ENCODE assay signal across 20 cellular contexts in the genomic region with DNA sequence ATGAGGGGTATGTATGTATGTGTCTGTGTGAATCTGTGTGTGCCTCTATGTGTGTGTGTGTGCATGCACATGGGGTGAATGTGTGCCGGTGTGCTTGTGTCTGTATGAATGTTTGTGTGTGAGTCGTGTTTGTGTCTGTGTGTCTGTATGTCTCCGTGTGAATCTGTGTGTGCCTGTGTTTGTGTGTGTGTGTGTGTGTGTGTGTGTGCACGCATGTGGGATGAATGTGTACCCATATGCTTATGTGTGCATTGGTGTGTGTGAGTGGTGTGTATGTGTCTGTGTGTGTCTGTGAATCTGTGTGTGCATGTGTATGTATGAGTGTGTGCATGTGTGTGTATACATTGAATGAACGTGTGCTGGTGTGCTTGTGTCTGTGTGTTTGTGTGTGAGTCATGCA.
DNase-seq lines count a peak whose midpoint lies in the region; ATAC-seq, FAIRE-seq and TF ChIP-seq lines count a peak whose summit lies in the region.
"Had no signal": no experiment of that assay in that cellular context is flagged by ENCODE, and none has a peak within 500 bp of the region (broad histone marks: within the 10 kb centered on the region; RNA-seq: fewer than 3 reads in every experiment).

No MANE protein-coding gene starts in this region.

- H3K4me1 ChIP-seq in RWPE2 (ENCODE audit: insufficient read depth, poor library complexity, severe bottlenecking) (no peaks in the 10 kb centered on the region), H1 (replicated peaks in 1 of 4; ENCODE audit: control insufficient read depth in 3 of 4, insufficient read depth in 4 of 4, low read length in 3 of 4) (no peaks in the 10 kb centered on the region)
- H3K4me1 ChIP-seq: A549, Caco-2 had no signal

- no peak overlapping the region for H2BK20ac ChIP-seq in H1 (ENCODE audit: low read length)

- POLR2A ChIA-PET in HEK293T (lab: Yijun Ruan, JAX) (no interaction called here), H1 (lab: Charles Lee; ENCODE audit: partially characterized antibody) (no interaction called here)

- no peak overlapping the region for H4K5ac ChIP-seq in H1 (ENCODE audit: insufficient read length, low read depth, low read length)

- peak overlapping the region; percentile 42 for H3K56ac ChIP-seq in H1 (replicated peaks; ENCODE audit: insufficient read length, low read depth, low read length)

- no peaks in the 10 kb centered on the region for H3K79me1 ChIP-seq in H1 (ENCODE audit: low read depth, low read length)

- H3K4ac ChIP-seq in H1 (replicated peaks; ENCODE audit: insufficient read length, low read depth, low read length), result no peak overlapping the region

- H3K9ac ChIP-seq in H1 (replicated peaks in 1 of 4; ENCODE audit: extremely low read depth in 1 of 4, low read depth in 3 of 4, low read length in 3 of 4), result no peak overlapping the region
- H3K9ac ChIP-seq: KMS-11 had no signal

- no peak overlapping the region for H3K18ac ChIP-seq in H1 (ENCODE audit: extremely low read depth, low read length)

- H2BK120ac ChIP-seq in H1 (replicated peaks; ENCODE audit: low read depth, low read length), result no peak overlapping the region

- intact Hi-C loops in sciatic nerve (cut with DNase I), result no loop called here

- H3K27me3 ChIP-seq in RWPE2 (ENCODE audit: insufficient read depth, poor library complexity, severe bottlenecking) (no peaks in the 10 kb centered on the region), H1 (replicated peaks in 1 of 4; ENCODE audit: control insufficient read depth in 3 of 4, extremely low read depth in 1 of 4, insufficient read depth in 3 of 4, low read length in 3 of 4) (no peaks in the 10 kb centered on the region)

- no peak for FAIRE-seq in H1 (lab: Jason Lieb, UNC)
- FAIRE-seq: A549, D721Med, G401.6, GM19239 had no signal

- no peak overlapping the region for H3K14ac ChIP-seq in H1 (ENCODE audit: insufficient read length)

- H3K79me2 ChIP-seq in H1 (ENCODE audit: control insufficient read depth in 1 of 2, insufficient read depth in 2 of 2, low read length in 2 of 2), result no peaks in the 10 kb centered on the region; a peak in 1 of 4 replicates

- no peaks in the 10 kb centered on the region for H4K20me1 ChIP-seq in H1 (replicated peaks in 1 of 2; ENCODE audit: control insufficient read depth in 1 of 2, insufficient read depth in 2 of 2, low read length in 2 of 2)

- no peak overlapping the region for H2BK12ac ChIP-seq in H1 (ENCODE audit: low read depth, low read length)

- no peak overlapping the region for H3K23ac ChIP-seq in H1 (ENCODE audit: insufficient read length)

- TF ChIP-seq EP300 in H1 (IDR thresholded peaks at IDR 0.05; ENCODE audit: borderline replicate concordance in 1 of 2, low read depth in 2 of 2, low read length in 2 of 2), result no peak

- no peak overlapping the region for H2BK15ac ChIP-seq in H1 (ENCODE audit: low read length)

- CTCF ChIA-PET in HEK293T (lab: Yijun Ruan, JAX), result no interaction called here
- CTCF ChIA-PET in H1 (lab: Charles Lee; ENCODE audit: partially characterized antibody), result no interaction called here

- TF ChIP-seq CTCF in RWPE2 (IDR thresholded peaks at IDR 0.05; ENCODE audit: poor library complexity, severe bottlenecking) (no peak), H1 (IDR thresholded peaks at IDR 0.05; ENCODE audit: control extremely low read depth in 1 of 3, insufficient read depth in 1 of 3, low read depth in 1 of 3, low read length in 3 of 3) (no peak)

- H3K4me3 ChIP-seq in RWPE2 (ENCODE audit: severe bottlenecking) (no peak overlapping the region), H1 (ENCODE audit: extremely low read depth in 1 of 4, insufficient read depth in 2 of 4, low read depth in 3 of 4, low read length in 4 of 4) (no peak overlapping the region)
- H3K4me3 ChIP-seq: A549, GM23338 had no signal

- 90% methylated on average over 5 of the region's 5 CpGs; no CpG with 5 or more reads in 1 of the 2 experiments for WGBS in H1 (ENCODE audit: extremely low coverage in 1 of 2, insufficient coverage in 1 of 2, insufficient read length in 1 of 2, insufficient replicate concordance in 2 of 2, low coverage in 1 of 2, low lambda C conversion rate in 2 of 2, missing lambda C conversion rate in 1 of 2), 2 experiments

- H3K27ac ChIP-seq in RWPE2 (ENCODE audit: poor library complexity, severe bottlenecking) (no peak overlapping the region), H1 (ENCODE audit: low read depth, low read length) (no peak overlapping the region)
- H3K27ac ChIP-seq: A549, C4-2B, HL-60, KMS-11 had no signal

- no peak for DNase-seq in HEK293T (ENCODE audit: extremely low spot score)
- DNase-seq in RWPE2 (ENCODE audit: low spot score), result peak; percentile 7
- no peak for DNase-seq in H1 (ENCODE audit: low read depth in 1 of 2, low spot score in 2 of 2)
- DNase-seq in sciatic nerve (ENCODE audit: low spot score), result peak; percentile 8
- DNase-seq in amygdala (lab: John Stamatoyannopoulos, UW), result no peak
- DNase-seq: AML-193; Caco-2; CD4-positive, alpha-beta T cell; H7 had no signal

- H2AK5ac ChIP-seq in H1 (ENCODE audit: low read depth, low read length), result peak overlapping the region; percentile 66

- H3K36me3 ChIP-seq in RWPE2 (ENCODE audit: low read depth), result no peaks in the 10 kb centered on the region
- no peaks in the 10 kb centered on the region for H3K36me3 ChIP-seq in H1 (ENCODE audit: control insufficient read depth in 2 of 4, insufficient read depth in 4 of 4, low read length in 3 of 4)

- no peak overlapping the region for H2AFZ ChIP-seq in H1 (ENCODE audit: low read length)
- H2AFZ ChIP-seq: GM23338 had no signal

- H3K9me3 ChIP-seq in RWPE2 (ENCODE audit: severe bottlenecking), result no peaks in the 10 kb centered on the region
- H3K9me3 ChIP-seq in H1 (ENCODE audit: insufficient read depth in 2 of 2, low read depth in 1 of 2, low read length in 1 of 2), result no peaks in the 10 kb centered on the region
- H3K9me3 ChIP-seq: A549, Caco-2 had no signal

- H3K23me2 ChIP-seq in H1 (ENCODE audit: low read depth, low read length), result peaks cover 4% of the 10 kb centered on the region; the same call in 1 of the 2 replicates

- H4K91ac ChIP-seq in H1 (replicated peaks; ENCODE audit: insufficient read length, low read length), result no peak overlapping the region

- no peak overlapping the region for H2BK5ac ChIP-seq in H1 (ENCODE audit: low read depth, low read length)

- H3K4me2 ChIP-seq in H1 (ENCODE audit: insufficient read depth in 1 of 2, low read depth in 2 of 2, low read length in 2 of 2), result no peak overlapping the region
- H3K4me2 ChIP-seq: A549, GM23338, KMS-11 had no signal

- H4K8ac ChIP-seq in H1 (ENCODE audit: extremely low read depth, insufficient read depth, low read length), result no peak overlapping the region; the same call in 1 of the 2 replicates

- ATAC-seq in RWPE2 (ENCODE audit: low read depth), result no peak
- no peak for ATAC-seq in sciatic nerve
- ATAC-seq in GM21360 (IDR thresholded peaks at IDR 0.05; ENCODE audit: unreplicated experiment), result no peak
- ATAC-seq in HG03432 (IDR thresholded peaks at IDR 0.05; ENCODE audit: unreplicated experiment), result no peak
- ATAC-seq in GM18907 (IDR thresholded peaks at IDR 0.05; ENCODE audit: unreplicated experiment), result no peak
- ATAC-seq: A549, GM23338 had no signal

- TF ChIP-seq POLR2A in H1 (IDR thresholded peaks at IDR 0.05; ENCODE audit: control extremely low read depth in 1 of 2, low read depth in 2 of 2, low read length in 2 of 2), result no peak

- TF ChIP-seq RAD21 in H1 (IDR thresholded peaks at IDR 0.05 in 1 of 2, conservative IDR thresholded peaks at IDR 0.05 in 1 of 2; ENCODE audit: low read depth in 2 of 2, low read length in 2 of 2), result no peak

TF ChIP-seq in HEK293T, 16 proteins besides CTCF, POLR2A, EP300 and RAD21:
- TF ChIP-seq ZNF384 (IDR thresholded peaks at IDR 0.05), result no peak
- 0 out of 2 replicates have a peak, but pooled peaks have one; percentile 28 for TF ChIP-seq TARDBP (IDR thresholded peaks at IDR 0.05)

TF ChIP-seq in H1, 55 proteins besides CTCF, POLR2A, EP300 and RAD21:
- TF ChIP-seq HDAC2 (IDR thresholded peaks at IDR 0.05; ENCODE audit: borderline replicate concordance in 1 of 2, low read depth in 2 of 2, low read length in 2 of 2) (no peak), CHD1 (IDR thresholded peaks at IDR 0.05; ENCODE audit: low read depth, low read length) (no peak), RBBP5 (IDR thresholded peaks at IDR 0.05; ENCODE audit: borderline replicate concordance, low read depth, low read length) (no peak), ASH2L (IDR thresholded peaks at IDR 0.05; ENCODE audit: low read length) (no peak), BRCA1 (IDR thresholded peaks at IDR 0.05; ENCODE audit: low read depth, low read length) (no peak)

Comparison
In these comparisons a context has a peak if more than half of its experiments do, and no peak if none do; other contexts are left out.
1. DNase-seq: peak in RWPE2 (single experiment) and sciatic nerve (single experiment); none in HEK293T (single experiment), H1 (0 of 2) and amygdala (0 of 56).